In genomic region chr1:236110137-236110536, GRCh38 we compare ENCODE assay signal across 1 cellular context.
TF ChIP-seq lines count a peak whose summit lies in the region.

No MANE protein-coding gene starts in this region.

TF ChIP-seq in HepG2, 621 proteins besides CTCF, POLR2A, EP300 and RAD21:
- TF ChIP-seq ZNF44 (CRISPR knock-in tag; IDR thresholded peaks at IDR 0.05) (no peak), ZNF589 (CRISPR knock-in tag; conservative IDR thresholded peaks at IDR 0.05) (no peak), MNT (IDR thresholded peaks at IDR 0.05) (peak; percentile 71)
